12 cellular contexts compared by ENCODE assay signal in the genomic region with DNA sequence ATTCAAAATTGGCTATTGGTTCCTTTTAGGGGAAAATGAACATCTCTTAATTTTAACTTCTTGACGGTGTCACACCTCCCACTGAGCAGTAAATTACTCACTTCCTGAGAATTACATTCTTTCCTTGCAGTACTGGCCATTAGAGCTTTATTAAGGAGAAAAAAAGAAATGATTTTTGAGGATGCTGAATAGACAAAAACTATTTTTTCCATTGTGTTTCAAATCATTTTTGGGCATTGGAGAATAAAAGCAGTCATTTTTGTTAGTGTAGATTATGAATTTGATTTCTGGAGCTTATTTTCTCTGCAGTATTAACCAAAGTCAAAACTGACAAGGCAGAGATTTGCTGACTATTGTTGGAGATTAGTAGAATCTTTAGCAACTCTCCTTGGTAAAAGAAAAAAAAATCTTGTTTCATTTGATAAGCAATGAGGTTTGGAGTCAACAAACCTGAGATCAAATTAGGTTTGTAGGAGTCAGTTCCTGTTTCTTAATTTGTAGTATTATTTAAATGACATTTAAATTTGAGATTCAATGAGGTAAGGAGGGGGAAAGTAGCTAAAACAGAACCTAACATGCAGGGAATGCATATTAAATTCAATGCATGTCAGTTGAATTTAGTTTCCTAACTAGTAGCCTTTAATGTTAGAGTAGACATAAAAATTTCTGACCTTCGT.
DNase-seq lines count a peak whose midpoint lies in the region; ATAC-seq, FAIRE-seq and TF ChIP-seq lines count a peak whose summit lies in the region.
"Had no signal": no experiment of that assay in that cellular context is flagged by ENCODE, and none has a peak within 500 bp of the region (broad histone marks: within the 10 kb centered on the region; RNA-seq: fewer than 3 reads in every experiment).

No MANE protein-coding gene starts in this region.

- no peak overlapping the region for H2AFZ ChIP-seq in astrocyte (ENCODE audit: low read depth, low read length)
- H2AFZ ChIP-seq in mesenchymal stem cell (ENCODE audit: low read depth, low read length), result no peak overlapping the region

- CTCF ChIA-PET in Calu3 (lab: Charles Lee), result interaction anchor here (1.1 to 3.2 kb wide), 5 partner anchors 32 to 194 kb away, joined by 3 to 13 read pairs (median 10); no protein-coding TSS in a partner anchor

- H3K27me3 ChIP-seq in HUES64 (ENCODE audit: insufficient read depth, low read length), result no peaks in the 10 kb centered on the region
- H3K27me3 ChIP-seq in astrocyte (ENCODE audit: insufficient read depth, low read length), result no peaks in the 10 kb centered on the region
- H3K27me3 ChIP-seq in mesenchymal stem cell (ENCODE audit: control insufficient read depth in 1 of 2, insufficient read depth in 1 of 2, low read length in 2 of 2), result no peaks in the 10 kb centered on the region
- no peaks in the 10 kb centered on the region for H3K27me3 ChIP-seq in gastroesophageal sphincter

- H3K4me2 ChIP-seq in astrocyte (ENCODE audit: low read length), result peak overlapping the region; percentile 70
- H3K4me2 ChIP-seq in mesenchymal stem cell (ENCODE audit: low read length, poor library complexity, severe bottlenecking), result no peak overlapping the region

- H3K14ac ChIP-seq in mesenchymal stem cell (ENCODE audit: low read length in 2 of 2), result no peak overlapping the region

- peaks cover 58% of the 10 kb centered on the region for H3K4me1 ChIP-seq in HUES64 (ENCODE audit: insufficient read depth, low read length)
- peaks cover 50% of the 10 kb centered on the region for H3K4me1 ChIP-seq in astrocyte (ENCODE audit: insufficient read depth, low read length)
- H3K4me1 ChIP-seq in mesenchymal stem cell (ENCODE audit: control insufficient read depth, insufficient read depth, low read depth, low read length), result peaks cover 5% of the 10 kb centered on the region
- H3K4me1 ChIP-seq in gastroesophageal sphincter, result peaks cover 7 to 84% (median 19%) of the 10 kb centered on the region in 3 donors

- H3K36me3 ChIP-seq in HUES64 (ENCODE audit: insufficient read depth, low read length) (peaks cover 61% of the 10 kb centered on the region), astrocyte (ENCODE audit: insufficient read depth, low read length) (peaks cover 42% of the 10 kb centered on the region), mesenchymal stem cell (ENCODE audit: control insufficient read depth in 1 of 2, insufficient read depth in 2 of 2, low read depth in 1 of 2, low read length in 2 of 2) (peaks cover 15 to 49% of the 10 kb centered on the region in 2 experiments), gastroesophageal sphincter (peaks cover 0 to 45% of the 10 kb centered on the region in 2 donors)

- H3K9me3 Mint-ChIP-seq in Calu3 (ENCODE audit: low read depth, unreplicated experiment) (no peaks in the 10 kb centered on the region), astrocyte (ENCODE audit: unreplicated experiment) (no peaks in the 10 kb centered on the region), nephron progenitor cell (no peaks in the 10 kb centered on the region)

- H3K27ac Mint-ChIP-seq in Calu3 (ENCODE audit: unreplicated experiment) (peak overlapping the region; percentile 95), astrocyte (ENCODE audit: unreplicated experiment) (peak overlapping the region; percentile 87), nephron progenitor cell (no peak overlapping the region)

- TF ChIP-seq CTCF in Calu3 (IDR thresholded peaks at IDR 0.05; ENCODE audit: unreplicated experiment) (no peak), astrocyte (IDR thresholded peaks at IDR 0.05; ENCODE audit: insufficient read depth, low read depth, low read length) (no peak), gastroesophageal sphincter (IDR thresholded peaks at IDR 0.05) (no peak), nephron progenitor cell (IDR thresholded peaks at IDR 0.05) (no peak)

- H4K91ac ChIP-seq in mesenchymal stem cell (ENCODE audit: low read length), result no peak overlapping the region

- peak overlapping the region; percentile 26; the same call in 1 of the 2 replicates for H3K9ac ChIP-seq in HUES64 (ENCODE audit: low read depth, low read length)
- peak overlapping the region; percentile 31 for H3K9ac ChIP-seq in astrocyte (ENCODE audit: low read length)
- H3K9ac ChIP-seq in mesenchymal stem cell (ENCODE audit: low read length), result peak overlapping the region; percentile 61

- peaks cover 71% of the 10 kb centered on the region for H3K4me1 Mint-ChIP-seq in Calu3 (ENCODE audit: low read depth, unreplicated experiment)
- H3K4me1 Mint-ChIP-seq in astrocyte (ENCODE audit: low read depth, unreplicated experiment), result peaks cover 58% of the 10 kb centered on the region
- peaks cover 5% of the 10 kb centered on the region for H3K4me1 Mint-ChIP-seq in nephron progenitor cell

- no peak overlapping the region for H2AK5ac ChIP-seq in mesenchymal stem cell (ENCODE audit: low read length, severe bottlenecking)

- H3K4me3 Mint-ChIP-seq in Calu3 (ENCODE audit: low read depth, unreplicated experiment) (no peak overlapping the region), astrocyte (ENCODE audit: unreplicated experiment) (peak overlapping the region; percentile 34), nephron progenitor cell (no peak overlapping the region)

- DNase-seq in Calu3 (no peak), astrocyte (ENCODE audit: low read depth) (peak; percentile 55), mesenchymal stem cell (no peak), nephron progenitor cell (no peak)
- DNase-seq: activated CD4-positive, alpha-beta T cell treated with anti-CD3 and anti-CD28 coated beads, Interleukin-2, amount 50 U/mL, for 48 hours; H7; stimulated activated CD4-positive, alpha-beta T cell treated with anti-CD3 and anti-CD28 coated beads, Interleukin-12 subunit alpha, Interleukin-12 subunit beta, amount 100 ng/mL, for 4 hours; stimulated activated naive CD4-positive, alpha-beta T cell treated with Interleukin-2 at 50 U/mL for 16 hours had no signal

- H2BK12ac ChIP-seq in mesenchymal stem cell (ENCODE audit: low read length in 2 of 2), result no peak overlapping the region

- no peak for TF ChIP-seq POLR2A in gastroesophageal sphincter (IDR thresholded peaks at IDR 0.05)

- H2BK5ac ChIP-seq in mesenchymal stem cell (ENCODE audit: low read depth, low read length, poor library complexity, severe bottlenecking), result no peak overlapping the region

- H4K8ac ChIP-seq in mesenchymal stem cell (ENCODE audit: low read length), result no peak overlapping the region

- intact Hi-C loops in Calu3 (cut with micrococcal nuclease; ENCODE audit: unreplicated experiment), result loop anchor here (1.0 to 2.0 kb wide), 3 partner anchors 26 to 79 kb away; no protein-coding TSS in a partner anchor

- H4K20me1 ChIP-seq in astrocyte (ENCODE audit: insufficient read depth, low read length), result peaks cover 61% of the 10 kb centered on the region

- no peak overlapping the region for H3K18ac ChIP-seq in mesenchymal stem cell (ENCODE audit: low read depth in 1 of 2, low read length in 2 of 2)

- no peak for ATAC-seq in gastroesophageal sphincter
- no peak for ATAC-seq in GM18498 (IDR thresholded peaks at IDR 0.05; ENCODE audit: unreplicated experiment)
- ATAC-seq in HG02973 (IDR thresholded peaks at IDR 0.05; ENCODE audit: unreplicated experiment), result no peak

- peaks cover 67% of the 10 kb centered on the region for H3K36me3 Mint-ChIP-seq in Calu3 (ENCODE audit: insufficient read depth, unreplicated experiment)
- H3K36me3 Mint-ChIP-seq in astrocyte (ENCODE audit: low read depth, unreplicated experiment), result peaks cover 8% of the 10 kb centered on the region
- peaks cover 15% of the 10 kb centered on the region for H3K36me3 Mint-ChIP-seq in nephron progenitor cell (ENCODE audit: low read depth)

- no peak overlapping the region for H2BK15ac ChIP-seq in mesenchymal stem cell (ENCODE audit: low read depth, poor library complexity, severe bottlenecking)

- H3K9me3 ChIP-seq in HUES64 (ENCODE audit: insufficient read depth, low read depth, low read length) (no peaks in the 10 kb centered on the region), astrocyte (ENCODE audit: insufficient read depth, low read depth, low read length) (no peaks in the 10 kb centered on the region), mesenchymal stem cell (ENCODE audit: control insufficient read depth, low read length) (no peaks in the 10 kb centered on the region), gastroesophageal sphincter (no peaks in the 10 kb centered on the region)

- whole genome bisulfite sequencing in HUES64, result 20% methylated on average over 1 of the region's 2 CpGs
- WGBS in mesenchymal stem cell, result no CpG with 5 or more reads among the region's 2 CpGs
- WGBS in gastroesophageal sphincter (ENCODE audit: low coverage in 1 of 2), 2 donors, result 27 to 43% methylated on average over 2 of the region's 2 CpGs

- H3K27ac ChIP-seq in HUES64 (ENCODE audit: low read depth, low read length) (peak overlapping the region; percentile 75), astrocyte (ENCODE audit: low read depth, low read length) (peak overlapping the region; percentile 68), mesenchymal stem cell (ENCODE audit: low read length, poor library complexity, severe bottlenecking) (peak overlapping the region; percentile 88), gastroesophageal sphincter (peak overlapping the region in 1 of 4 donors; percentile 46)

- no peak overlapping the region for H3K4ac ChIP-seq in mesenchymal stem cell (ENCODE audit: low read depth in 1 of 2, low read length in 2 of 2)

- no peak for FAIRE-seq in astrocyte (lab: Jason Lieb, UNC)

- H3K23ac ChIP-seq in mesenchymal stem cell (ENCODE audit: low read length in 2 of 2), result no peak overlapping the region

- no peak overlapping the region for H2BK120ac ChIP-seq in mesenchymal stem cell (ENCODE audit: low read depth, low read length)

- H3K27me3 Mint-ChIP-seq in Calu3 (ENCODE audit: unreplicated experiment) (no peaks in the 10 kb centered on the region), astrocyte (ENCODE audit: low read depth, unreplicated experiment) (no peaks in the 10 kb centered on the region), nephron progenitor cell (ENCODE audit: low read depth, poor library complexity) (no peaks in the 10 kb centered on the region)

- H3K79me1 ChIP-seq in mesenchymal stem cell (replicated peaks; ENCODE audit: low read length, poor library complexity, severe bottlenecking), result peaks cover 1% of the 10 kb centered on the region

- H3K4me3 ChIP-seq in HUES64 (ENCODE audit: low read length) (peak overlapping the region; percentile 12; the same call in 1 of the 2 replicates), astrocyte (ENCODE audit: insufficient read depth, low read depth, low read length) (peak overlapping the region; percentile 13), mesenchymal stem cell (ENCODE audit: insufficient read depth in 1 of 2, low read depth in 1 of 2, low read length in 2 of 2) (no peak overlapping the region), gastroesophageal sphincter (no peak overlapping the region)

- no peak for TF ChIP-seq EP300 in gastroesophageal sphincter (IDR thresholded peaks at IDR 0.05)

- H3K79me2 ChIP-seq in astrocyte (ENCODE audit: insufficient read depth, low read length), result peaks cover 62% of the 10 kb centered on the region

- BruUV-seq in Calu3 (replicated peaks; lab: Mats Ljungman, UMichigan), result no TSS peak

Comparison
In these comparisons a context has a peak if more than half of its experiments do, and no peak if none do; other contexts are left out.
1. H3K4me3 ChIP-seq: peak in HUES64 (single experiment) and astrocyte (single experiment); none in mesenchymal stem cell (0 of 2) and gastroesophageal sphincter (0 of 2).
2. Peak in every context shown above with its lines, with median percentiles within 50 percentile points of each other: H3K9ac ChIP-seq.